Comparison of ENCODE assay signal across 3 cellular contexts in the genomic region with DNA sequence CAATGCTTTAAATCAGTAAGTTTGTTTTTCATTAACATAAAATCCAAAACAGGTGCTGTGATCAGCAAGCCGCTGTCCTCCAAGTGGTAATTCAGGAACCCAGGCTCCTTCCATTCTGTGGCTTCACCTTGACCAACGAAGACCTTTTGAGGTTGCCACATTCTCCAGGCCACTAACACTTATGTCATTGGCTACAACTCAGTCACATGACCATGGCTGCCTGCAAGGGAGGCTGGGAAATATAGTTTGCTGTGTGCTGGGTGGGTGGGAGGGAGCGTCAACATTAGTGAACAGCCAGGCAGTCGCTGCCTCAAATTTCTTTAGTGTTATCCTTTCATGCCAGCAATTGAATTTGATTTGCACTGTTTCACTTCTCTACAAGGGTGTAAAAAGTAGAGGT.
TF ChIP-seq lines count a peak whose summit lies in the region.

No MANE protein-coding gene starts in this region.

TF ChIP-seq in WTC11, 78 proteins besides CTCF, POLR2A, EP300 and RAD21:
- TF ChIP-seq ELF4 (CRISPR knock-in tag; IDR thresholded peaks at IDR 0.05; ENCODE audit: low read depth) (no peak), NR3C1 (CRISPR knock-in tag; conservative IDR thresholded peaks at IDR 0.05; ENCODE audit: low read depth) (no peak)
- TF ChIP-seq, protein P1, sequence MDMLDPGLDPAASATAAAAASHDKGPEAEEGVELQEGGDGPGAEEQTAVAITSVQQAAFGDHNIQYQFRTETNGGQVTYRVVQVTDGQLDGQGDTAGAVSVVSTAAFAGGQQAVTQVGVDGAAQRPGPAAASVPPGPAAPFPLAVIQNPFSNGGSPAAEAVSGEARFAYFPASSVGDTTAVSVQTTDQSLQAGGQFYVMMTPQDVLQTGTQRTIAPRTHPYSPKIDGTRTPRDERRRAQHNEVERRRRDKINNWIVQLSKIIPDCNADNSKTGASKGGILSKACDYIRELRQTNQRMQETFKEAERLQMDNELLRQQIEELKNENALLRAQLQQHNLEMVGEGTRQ (CRISPR knock-in tag; IDR thresholded peaks at IDR 0.05): peak; percentile 62
- TF ChIP-seq, protein P2, sequence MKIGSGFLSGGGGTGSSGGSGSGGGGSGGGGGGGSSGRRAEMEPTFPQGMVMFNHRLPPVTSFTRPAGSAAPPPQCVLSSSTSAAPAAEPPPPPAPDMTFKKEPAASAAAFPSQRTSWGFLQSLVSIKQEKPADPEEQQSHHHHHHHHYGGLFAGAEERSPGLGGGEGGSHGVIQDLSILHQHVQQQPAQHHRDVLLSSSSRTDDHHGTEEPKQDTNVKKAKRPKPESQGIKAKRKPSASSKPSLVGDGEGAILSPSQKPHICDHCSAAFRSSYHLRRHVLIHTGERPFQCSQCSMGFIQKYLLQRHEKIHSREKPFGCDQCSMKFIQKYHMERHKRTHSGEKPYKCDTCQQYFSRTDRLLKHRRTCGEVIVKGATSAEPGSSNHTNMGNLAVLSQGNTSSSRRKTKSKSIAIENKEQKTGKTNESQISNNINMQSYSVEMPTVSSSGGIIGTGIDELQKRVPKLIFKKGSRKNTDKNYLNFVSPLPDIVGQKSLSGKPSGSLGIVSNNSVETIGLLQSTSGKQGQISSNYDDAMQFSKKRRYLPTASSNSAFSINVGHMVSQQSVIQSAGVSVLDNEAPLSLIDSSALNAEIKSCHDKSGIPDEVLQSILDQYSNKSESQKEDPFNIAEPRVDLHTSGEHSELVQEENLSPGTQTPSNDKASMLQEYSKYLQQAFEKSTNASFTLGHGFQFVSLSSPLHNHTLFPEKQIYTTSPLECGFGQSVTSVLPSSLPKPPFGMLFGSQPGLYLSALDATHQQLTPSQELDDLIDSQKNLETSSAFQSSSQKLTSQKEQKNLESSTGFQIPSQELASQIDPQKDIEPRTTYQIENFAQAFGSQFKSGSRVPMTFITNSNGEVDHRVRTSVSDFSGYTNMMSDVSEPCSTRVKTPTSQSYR (CRISPR knock-in tag; IDR thresholded peaks at IDR 0.05): no peak

TF ChIP-seq in K562, 482 proteins besides CTCF, POLR2A, EP300 and RAD21:
- TF ChIP-seq ARID1B (IDR thresholded peaks at IDR 0.05) (no peak), PTBP1 (IDR thresholded peaks at IDR 0.05; ENCODE audit: low read depth, low read length) (no peak), KHSRP (IDR thresholded peaks at IDR 0.05) (no peak)
- TF ChIP-seq, protein P1 (CRISPR knock-in tag; IDR thresholded peaks at IDR 0.05): peak; percentile 64

TF ChIP-seq in H1, 55 proteins besides CTCF, POLR2A, EP300 and RAD21:
- no peak for TF ChIP-seq GTF2F1 (IDR thresholded peaks at IDR 0.05; ENCODE audit: borderline replicate concordance, low read depth, low read length)
- TF ChIP-seq, protein P3, sequence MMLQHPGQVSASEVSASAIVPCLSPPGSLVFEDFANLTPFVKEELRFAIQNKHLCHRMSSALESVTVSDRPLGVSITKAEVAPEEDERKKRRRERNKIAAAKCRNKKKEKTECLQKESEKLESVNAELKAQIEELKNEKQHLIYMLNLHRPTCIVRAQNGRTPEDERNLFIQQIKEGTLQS (IDR thresholded peaks at IDR 0.05; ENCODE audit: insufficient read depth, low read depth, low read length): no peak
- no peak for TF ChIP-seq SRF (IDR thresholded peaks at IDR 0.05; ENCODE audit: low read depth, low read length)
- TF ChIP-seq, protein P1 (IDR thresholded peaks at IDR 0.05; ENCODE audit: low read length): no peak
- no peak for TF ChIP-seq RNF2 (IDR thresholded peaks at IDR 0.05; ENCODE audit: borderline replicate concordance, low read depth, low read length, missing control alignments, poor library complexity, severe bottlenecking)
- TF ChIP-seq, protein P4, sequence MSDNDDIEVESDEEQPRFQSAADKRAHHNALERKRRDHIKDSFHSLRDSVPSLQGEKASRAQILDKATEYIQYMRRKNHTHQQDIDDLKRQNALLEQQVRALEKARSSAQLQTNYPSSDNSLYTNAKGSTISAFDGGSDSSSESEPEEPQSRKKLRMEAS (IDR thresholded peaks at IDR 0.05): no peak
- TF ChIP-seq MAFK (IDR thresholded peaks at IDR 0.05; ENCODE audit: low read depth, low read length): no peak
- TF ChIP-seq RBBP5 (IDR thresholded peaks at IDR 0.05; ENCODE audit: borderline replicate concordance, low read depth, low read length): no peak
- TF ChIP-seq TEAD4 (IDR thresholded peaks at IDR 0.05; ENCODE audit: low read depth, low read length): no peak
- no peak for TF ChIP-seq CREB1 (IDR thresholded peaks at IDR 0.05)
- TF ChIP-seq CBX8 (IDR thresholded peaks at IDR 0.05; ENCODE audit: borderline replicate concordance, low read depth, low read length): no peak
- no peak for TF ChIP-seq CEBPB (IDR thresholded peaks at IDR 0.05; ENCODE audit: low read depth, low read length)
- TF ChIP-seq HDAC6 (IDR thresholded peaks at IDR 0.05; ENCODE audit: low read depth, low read length): no peak
- TF ChIP-seq KDM4A (IDR thresholded peaks at IDR 0.05; ENCODE audit: low read depth, low read length, severe bottlenecking): no peak
- TF ChIP-seq POU5F1 (IDR thresholded peaks at IDR 0.05; ENCODE audit: low read depth, low read length): no peak
- TF ChIP-seq YY1 (IDR thresholded peaks at IDR 0.05; ENCODE audit: low read depth, low read length): no peak
